ENCODE assay signal across 2 cellular contexts in the genomic region with DNA sequence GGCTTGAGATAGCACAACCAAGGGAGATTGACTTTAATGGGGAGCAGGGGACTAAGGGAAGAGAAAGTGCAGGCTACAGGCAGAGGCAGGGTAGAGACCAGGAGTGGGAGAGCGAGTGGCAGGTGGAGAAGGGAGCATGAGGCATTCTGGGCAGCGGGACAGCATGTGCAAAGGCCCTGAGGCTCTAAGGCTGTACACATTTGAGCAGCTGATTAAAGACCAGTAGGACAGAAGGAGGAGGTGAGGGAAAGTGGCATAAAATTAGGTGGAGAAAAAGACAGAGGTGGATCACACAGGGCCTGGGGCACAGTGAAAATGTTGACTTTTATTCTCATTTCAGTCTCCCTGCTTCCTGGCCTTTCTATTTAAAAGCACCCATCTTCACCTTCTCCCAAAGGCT.
TF ChIP-seq lines count a peak whose summit lies in the region.

No MANE protein-coding gene starts in this region.

TF ChIP-seq in IMR-90, 13 proteins besides CTCF, POLR2A, EP300 and RAD21:
- TF ChIP-seq RCOR1 (IDR thresholded peaks at IDR 0.05; ENCODE audit: insufficient replicate concordance, low read length) (no peak), BHLHE40 (IDR thresholded peaks at IDR 0.05; ENCODE audit: low read depth, low read length) (no peak), NFE2L2 (IDR thresholded peaks at IDR 0.05; ENCODE audit: low read depth, low read length) (no peak), FOS (IDR thresholded peaks at IDR 0.05; ENCODE audit: low read depth, low read length) (no peak), MAFK (IDR thresholded peaks at IDR 0.05; ENCODE audit: low read depth, low read length) (no peak), CHD1 (IDR thresholded peaks at IDR 0.05; ENCODE audit: low read depth, low read length) (no peak), RFX5 (IDR thresholded peaks at IDR 0.05; ENCODE audit: low read depth, low read length) (no peak), SMC3 (IDR thresholded peaks at IDR 0.05; ENCODE audit: low read depth, low read length) (no peak), CEBPB (IDR thresholded peaks at IDR 0.05; ENCODE audit: low read depth, low read length) (no peak), MXI1 (IDR thresholded peaks at IDR 0.05; ENCODE audit: borderline replicate concordance, low read depth, low read length) (no peak), MAZ (IDR thresholded peaks at IDR 0.05; ENCODE audit: borderline replicate concordance, low read depth, low read length) (no peak)
- TF ChIP-seq, protein P1, sequence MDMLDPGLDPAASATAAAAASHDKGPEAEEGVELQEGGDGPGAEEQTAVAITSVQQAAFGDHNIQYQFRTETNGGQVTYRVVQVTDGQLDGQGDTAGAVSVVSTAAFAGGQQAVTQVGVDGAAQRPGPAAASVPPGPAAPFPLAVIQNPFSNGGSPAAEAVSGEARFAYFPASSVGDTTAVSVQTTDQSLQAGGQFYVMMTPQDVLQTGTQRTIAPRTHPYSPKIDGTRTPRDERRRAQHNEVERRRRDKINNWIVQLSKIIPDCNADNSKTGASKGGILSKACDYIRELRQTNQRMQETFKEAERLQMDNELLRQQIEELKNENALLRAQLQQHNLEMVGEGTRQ (IDR thresholded peaks at IDR 0.05; ENCODE audit: low read depth, low read length), result no peak
- TF ChIP-seq, protein P2, sequence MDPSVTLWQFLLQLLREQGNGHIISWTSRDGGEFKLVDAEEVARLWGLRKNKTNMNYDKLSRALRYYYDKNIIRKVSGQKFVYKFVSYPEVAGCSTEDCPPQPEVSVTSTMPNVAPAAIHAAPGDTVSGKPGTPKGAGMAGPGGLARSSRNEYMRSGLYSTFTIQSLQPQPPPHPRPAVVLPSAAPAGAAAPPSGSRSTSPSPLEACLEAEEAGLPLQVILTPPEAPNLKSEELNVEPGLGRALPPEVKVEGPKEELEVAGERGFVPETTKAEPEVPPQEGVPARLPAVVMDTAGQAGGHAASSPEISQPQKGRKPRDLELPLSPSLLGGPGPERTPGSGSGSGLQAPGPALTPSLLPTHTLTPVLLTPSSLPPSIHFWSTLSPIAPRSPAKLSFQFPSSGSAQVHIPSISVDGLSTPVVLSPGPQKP (IDR thresholded peaks at IDR 0.05; ENCODE audit: borderline replicate concordance, low read depth, low read length), result no peak
TF ChIP-seq in IMR-90: peak in this region for 0.

TF ChIP-seq in K562, 482 proteins besides CTCF, POLR2A, EP300 and RAD21:
- TF ChIP-seq TEAD4 (IDR thresholded peaks at IDR 0.05; ENCODE audit: low read length) (no peak), TEAD4 (CRISPR knock-in tag; IDR thresholded peaks at IDR 0.05; ENCODE audit: borderline replicate concordance) (no peak), RBM25 (IDR thresholded peaks at IDR 0.05; ENCODE audit: low read depth, low read length, severe bottlenecking) (peak; percentile 60)
